Comparison of ENCODE assay signal across 1 cellular context in genomic region chr11:95545116-95545875, GRCh38.
TF ChIP-seq lines count a peak whose summit lies in the region.

No MANE protein-coding gene starts in this region.

TF ChIP-seq in GM23338, 12 proteins besides CTCF, POLR2A, EP300 and RAD21 (continued from another document):
- TF ChIP-seq, protein P1, sequence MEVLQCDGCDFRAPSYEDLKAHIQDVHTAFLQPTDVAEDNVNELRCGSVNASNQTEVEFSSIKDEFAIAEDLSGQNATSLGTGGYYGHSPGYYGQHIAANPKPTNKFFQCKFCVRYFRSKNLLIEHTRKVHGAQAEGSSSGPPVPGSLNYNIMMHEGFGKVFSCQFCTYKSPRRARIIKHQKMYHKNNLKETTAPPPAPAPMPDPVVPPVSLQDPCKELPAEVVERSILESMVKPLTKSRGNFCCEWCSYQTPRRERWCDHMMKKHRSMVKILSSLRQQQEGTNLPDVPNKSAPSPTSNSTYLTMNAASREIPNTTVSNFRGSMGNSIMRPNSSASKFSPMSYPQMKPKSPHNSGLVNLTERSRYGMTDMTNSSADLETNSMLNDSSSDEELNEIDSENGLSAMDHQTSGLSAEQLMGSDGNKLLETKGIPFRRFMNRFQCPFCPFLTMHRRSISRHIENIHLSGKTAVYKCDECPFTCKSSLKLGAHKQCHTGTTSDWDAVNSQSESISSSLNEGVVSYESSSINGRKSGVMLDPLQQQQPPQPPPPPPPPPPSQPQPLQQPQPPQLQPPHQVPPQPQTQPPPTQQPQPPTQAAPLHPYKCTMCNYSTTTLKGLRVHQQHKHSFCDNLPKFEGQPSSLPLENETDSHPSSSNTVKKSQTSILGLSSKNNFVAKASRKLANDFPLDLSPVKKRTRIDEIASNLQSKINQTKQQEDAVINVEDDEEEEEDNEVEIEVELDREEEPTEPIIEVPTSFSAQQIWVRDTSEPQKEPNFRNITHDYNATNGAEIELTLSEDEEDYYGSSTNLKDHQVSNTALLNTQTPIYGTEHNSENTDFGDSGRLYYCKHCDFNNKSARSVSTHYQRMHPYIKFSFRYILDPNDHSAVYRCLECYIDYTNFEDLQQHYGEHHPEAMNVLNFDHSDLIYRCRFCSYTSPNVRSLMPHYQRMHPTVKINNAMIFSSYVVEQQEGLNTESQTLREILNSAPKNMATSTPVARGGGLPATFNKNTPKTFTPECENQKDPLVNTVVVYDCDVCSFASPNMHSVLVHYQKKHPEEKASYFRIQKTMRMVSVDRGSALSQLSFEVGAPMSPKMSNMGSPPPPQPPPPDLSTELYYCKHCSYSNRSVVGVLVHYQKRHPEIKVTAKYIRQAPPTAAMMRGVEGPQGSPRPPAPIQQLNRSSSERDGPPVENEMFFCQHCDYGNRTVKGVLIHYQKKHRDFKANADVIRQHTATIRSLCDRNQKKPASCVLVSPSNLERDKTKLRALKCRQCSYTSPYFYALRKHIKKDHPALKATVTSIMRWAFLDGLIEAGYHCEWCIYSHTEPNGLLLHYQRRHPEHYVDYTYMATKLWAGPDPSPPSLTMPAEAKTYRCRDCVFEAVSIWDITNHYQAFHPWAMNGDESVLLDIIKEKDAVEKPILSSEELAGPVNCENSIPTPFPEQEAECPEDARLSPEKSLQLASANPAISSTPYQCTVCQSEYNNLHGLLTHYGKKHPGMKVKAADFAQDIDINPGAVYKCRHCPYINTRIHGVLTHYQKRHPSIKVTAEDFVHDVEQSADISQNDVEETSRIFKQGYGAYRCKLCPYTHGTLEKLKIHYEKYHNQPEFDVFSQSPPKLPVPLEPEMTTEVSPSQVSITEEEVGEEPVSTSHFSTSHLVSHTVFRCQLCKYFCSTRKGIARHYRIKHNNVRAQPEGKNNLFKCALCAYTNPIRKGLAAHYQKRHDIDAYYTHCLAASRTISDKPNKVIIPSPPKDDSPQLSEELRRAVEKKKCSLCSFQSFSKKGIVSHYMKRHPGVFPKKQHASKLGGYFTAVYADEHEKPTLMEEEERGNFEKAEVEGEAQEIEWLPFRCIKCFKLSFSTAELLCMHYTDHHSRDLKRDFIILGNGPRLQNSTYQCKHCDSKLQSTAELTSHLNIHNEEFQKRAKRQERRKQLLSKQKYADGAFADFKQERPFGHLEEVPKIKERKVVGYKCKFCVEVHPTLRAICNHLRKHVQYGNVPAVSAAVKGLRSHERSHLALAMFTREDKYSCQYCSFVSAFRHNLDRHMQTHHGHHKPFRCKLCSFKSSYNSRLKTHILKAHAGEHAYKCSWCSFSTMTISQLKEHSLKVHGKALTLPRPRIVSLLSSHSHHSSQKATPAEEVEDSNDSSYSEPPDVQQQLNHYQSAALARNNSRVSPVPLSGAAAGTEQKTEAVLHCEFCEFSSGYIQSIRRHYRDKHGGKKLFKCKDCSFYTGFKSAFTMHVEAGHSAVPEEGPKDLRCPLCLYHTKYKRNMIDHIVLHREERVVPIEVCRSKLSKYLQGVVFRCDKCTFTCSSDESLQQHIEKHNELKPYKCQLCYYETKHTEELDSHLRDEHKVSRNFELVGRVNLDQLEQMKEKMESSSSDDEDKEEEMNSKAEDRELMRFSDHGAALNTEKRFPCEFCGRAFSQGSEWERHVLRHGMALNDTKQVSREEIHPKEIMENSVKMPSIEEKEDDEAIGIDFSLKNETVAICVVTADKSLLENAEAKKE (CRISPR knock-in tag; IDR thresholded peaks at IDR 0.05), result no peak
- TF ChIP-seq, protein P2, sequence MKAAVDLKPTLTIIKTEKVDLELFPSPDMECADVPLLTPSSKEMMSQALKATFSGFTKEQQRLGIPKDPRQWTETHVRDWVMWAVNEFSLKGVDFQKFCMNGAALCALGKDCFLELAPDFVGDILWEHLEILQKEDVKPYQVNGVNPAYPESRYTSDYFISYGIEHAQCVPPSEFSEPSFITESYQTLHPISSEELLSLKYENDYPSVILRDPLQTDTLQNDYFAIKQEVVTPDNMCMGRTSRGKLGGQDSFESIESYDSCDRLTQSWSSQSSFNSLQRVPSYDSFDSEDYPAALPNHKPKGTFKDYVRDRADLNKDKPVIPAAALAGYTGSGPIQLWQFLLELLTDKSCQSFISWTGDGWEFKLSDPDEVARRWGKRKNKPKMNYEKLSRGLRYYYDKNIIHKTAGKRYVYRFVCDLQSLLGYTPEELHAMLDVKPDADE (IDR thresholded peaks at IDR 0.05), result no peak
- TF ChIP-seq JUNB (IDR thresholded peaks at IDR 0.05; ENCODE audit: unreplicated experiment), result no peak
- no peak for TF ChIP-seq ZNF114 (CRISPR knock-in tag; IDR thresholded peaks at IDR 0.05)
- no peak for TF ChIP-seq ZNF331 (CRISPR knock-in tag; IDR thresholded peaks at IDR 0.05; ENCODE audit: low read depth)
- no peak for TF ChIP-seq STAT1 (IDR thresholded peaks at IDR 0.05; ENCODE audit: unreplicated experiment)
- TF ChIP-seq EZH2phosphoT487 (IDR thresholded peaks at IDR 0.05; ENCODE audit: unreplicated experiment), result no peak
TF ChIP-seq in GM23338: peak in this region for 0.
